Comparison of ENCODE assay signal across 2 cellular contexts in the genomic region with DNA sequence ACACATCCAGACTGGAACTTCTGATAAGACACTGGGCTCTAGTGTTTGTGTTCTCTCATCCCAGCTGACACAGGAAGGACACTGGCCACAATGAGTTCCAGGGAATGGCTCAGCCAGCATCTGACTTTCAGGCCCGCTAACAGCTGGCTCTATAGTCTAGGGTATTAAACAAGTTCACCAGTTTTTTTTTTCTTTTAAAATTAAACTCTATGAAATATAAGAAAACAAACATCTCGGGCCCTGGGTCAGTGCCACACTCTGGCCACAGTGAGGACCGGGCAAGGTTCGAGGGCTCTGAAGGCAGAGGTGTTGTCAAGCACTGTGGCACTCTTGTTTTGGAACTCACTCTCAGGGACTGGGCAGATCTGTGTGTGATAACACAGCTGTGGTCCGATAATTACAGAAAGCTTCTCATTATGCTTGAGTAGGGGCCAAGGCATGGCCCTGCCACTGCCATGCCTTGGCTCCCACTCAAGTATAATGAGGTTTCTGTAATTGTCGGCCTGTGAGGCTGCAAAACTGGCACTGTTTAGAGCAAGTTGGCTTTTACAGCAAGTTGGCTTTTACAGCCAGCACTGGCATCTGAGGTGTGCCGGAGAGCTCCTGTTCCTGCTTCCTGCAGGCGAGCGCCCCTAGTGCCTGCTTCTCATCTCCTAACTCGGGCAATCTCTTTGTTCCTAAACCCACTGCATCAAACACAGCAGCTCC.
TF ChIP-seq lines count a peak whose summit lies in the region.

No MANE protein-coding gene starts in this region.

TF ChIP-seq in SK-N-SH treated with all-trans-retinoic acid at 6 μM for 48 hours, 23 proteins besides CTCF, POLR2A, EP300 and RAD21 (continued from another document):
- TF ChIP-seq TSHZ2 (CRISPR knock-in tag; IDR thresholded peaks at IDR 0.05) = no peak
- TF ChIP-seq ZFP3 (CRISPR knock-in tag; IDR thresholded peaks at IDR 0.05) = no peak

TF ChIP-seq in K562, 482 proteins besides CTCF, POLR2A, EP300 and RAD21 (continued from another document):
- TF ChIP-seq RERE (CRISPR knock-in tag; IDR thresholded peaks at IDR 0.05; ENCODE audit: borderline replicate concordance) (no peak), NONO (IDR thresholded peaks at IDR 0.05; ENCODE audit: low read depth in 2 of 2, low read length in 1 of 2) (no peak), RNF2 (IDR thresholded peaks at IDR 0.05) (no peak), ZNF197 (CRISPR knock-in tag; IDR thresholded peaks at IDR 0.05; ENCODE audit: low read depth) (no peak), TCFL5 (CRISPR knock-in tag; conservative IDR thresholded peaks at IDR 0.05) (no peak), MBD1 (CRISPR knock-in tag; IDR thresholded peaks at IDR 0.05) (no peak), NCOA4 (IDR thresholded peaks at IDR 0.05; ENCODE audit: partially characterized antibody) (no peak), ZC3H8 (IDR thresholded peaks at IDR 0.05) (no peak), NCOR1 (IDR thresholded peaks at IDR 0.05) (no peak)
- TF ChIP-seq, protein P1, sequence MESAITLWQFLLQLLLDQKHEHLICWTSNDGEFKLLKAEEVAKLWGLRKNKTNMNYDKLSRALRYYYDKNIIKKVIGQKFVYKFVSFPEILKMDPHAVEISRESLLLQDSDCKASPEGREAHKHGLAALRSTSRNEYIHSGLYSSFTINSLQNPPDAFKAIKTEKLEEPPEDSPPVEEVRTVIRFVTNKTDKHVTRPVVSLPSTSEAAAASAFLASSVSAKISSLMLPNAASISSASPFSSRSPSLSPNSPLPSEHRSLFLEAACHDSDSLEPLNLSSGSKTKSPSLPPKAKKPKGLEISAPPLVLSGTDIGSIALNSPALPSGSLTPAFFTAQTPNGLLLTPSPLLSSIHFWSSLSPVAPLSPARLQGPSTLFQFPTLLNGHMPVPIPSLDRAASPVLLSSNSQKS (CRISPR knock-in tag; IDR thresholded peaks at IDR 0.05) = no peak
- TF ChIP-seq, protein P2, sequence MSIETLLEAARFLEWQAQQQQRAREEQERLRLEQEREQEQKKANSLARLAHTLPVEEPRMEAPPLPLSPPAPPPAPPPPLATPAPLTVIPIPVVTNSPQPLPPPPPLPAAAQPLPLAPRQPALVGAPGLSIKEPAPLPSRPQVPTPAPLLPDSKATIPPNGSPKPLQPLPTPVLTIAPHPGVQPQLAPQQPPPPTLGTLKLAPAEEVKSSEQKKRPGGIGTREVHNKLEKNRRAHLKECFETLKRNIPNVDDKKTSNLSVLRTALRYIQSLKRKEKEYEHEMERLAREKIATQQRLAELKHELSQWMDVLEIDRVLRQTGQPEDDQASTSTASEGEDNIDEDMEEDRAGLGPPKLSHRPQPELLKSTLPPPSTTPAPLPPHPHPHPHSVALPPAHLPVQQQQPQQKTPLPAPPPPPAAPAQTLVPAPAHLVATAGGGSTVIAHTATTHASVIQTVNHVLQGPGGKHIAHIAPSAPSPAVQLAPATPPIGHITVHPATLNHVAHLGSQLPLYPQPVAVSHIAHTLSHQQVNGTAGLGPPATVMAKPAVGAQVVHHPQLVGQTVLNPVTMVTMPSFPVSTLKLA (conservative IDR thresholded peaks at IDR 0.05) = no peak
- TF ChIP-seq, protein P3, sequence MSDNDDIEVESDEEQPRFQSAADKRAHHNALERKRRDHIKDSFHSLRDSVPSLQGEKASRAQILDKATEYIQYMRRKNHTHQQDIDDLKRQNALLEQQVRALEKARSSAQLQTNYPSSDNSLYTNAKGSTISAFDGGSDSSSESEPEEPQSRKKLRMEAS (CRISPR knock-in tag; IDR thresholded peaks at IDR 0.05) = no peak
TF ChIP-seq in K562: peak in this region for 0.
